In the genomic region with DNA sequence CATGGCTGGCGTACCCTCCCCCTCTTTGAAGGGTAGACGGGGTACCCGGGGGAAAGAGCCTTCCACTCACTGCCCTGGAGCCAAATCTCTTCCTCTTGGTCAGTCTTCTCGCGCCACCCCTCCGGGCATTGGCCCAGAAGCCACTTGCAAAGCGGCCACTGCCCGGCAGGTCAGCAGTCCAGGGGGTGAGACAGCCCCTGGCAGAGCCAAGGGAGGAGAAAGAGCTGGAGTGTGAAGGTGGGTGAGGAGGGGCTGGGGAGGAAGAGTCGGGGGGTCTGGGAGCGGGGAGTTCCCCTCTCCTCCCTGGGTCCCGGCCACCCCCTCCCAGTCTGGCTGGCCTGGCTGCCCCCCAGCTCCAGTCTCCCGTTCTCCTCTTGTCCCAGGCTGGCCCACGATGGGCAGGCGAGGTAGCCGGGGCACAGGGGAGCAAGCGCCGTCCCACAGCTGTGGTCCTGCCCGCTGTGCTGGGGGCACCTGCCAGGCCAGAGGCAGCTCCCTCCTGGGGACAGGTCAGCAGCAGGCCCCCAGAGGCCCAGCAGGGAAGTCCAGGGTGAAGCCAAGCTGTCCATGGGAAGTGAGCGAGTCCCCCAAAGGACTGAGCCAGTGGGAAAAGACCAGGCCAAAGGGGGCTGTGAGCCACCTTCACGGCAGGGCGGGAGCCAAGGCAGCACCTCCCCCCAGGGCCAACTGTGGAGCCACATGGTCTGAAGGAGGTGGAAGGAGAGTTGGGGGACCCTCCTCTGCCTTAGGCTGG, we compare ENCODE assay signal across 19 cellular contexts. TPM values are rescaled to one million over a fixed set of nuclear protein-coding genes. Genes with fewer than 3 reads are reported as not detected.
"Had no signal": no experiment of that assay in that cellular context is flagged by ENCODE, and none has a peak within 500 bp of the region (broad histone marks: within the 10 kb centered on the region; RNA-seq: fewer than 3 reads in every experiment).

No MANE protein-coding gene starts in this region.

- H3K36me3 ChIP-seq: colonic mucosa, esophagus squamous epithelium, gastroesophageal sphincter had no signal

- H3K9me3 ChIP-seq: colonic mucosa, esophagus squamous epithelium, gastroesophageal sphincter, psoas muscle had no signal

- H3K4me3 Mint-ChIP-seq: naive B cell, nephron had no signal

- H3K4me1 Mint-ChIP-seq: naive B cell, nephron had no signal

- H3K27me3 ChIP-seq: gastroesophageal sphincter had no signal

- H3K9ac ChIP-seq: parathyroid adenoma had no signal

- H3K27ac Mint-ChIP-seq: naive B cell had no signal

- DNase-seq: cerebellar nuclear complex; colonic mucosa; dermis blood vessel endothelial cell; esophagus squamous epithelium; foreskin fibroblast; mesendoderm; naive B cell; occipital lobe; retina; stimulated activated CD4-positive, alpha-beta T cell treated with anti-CD3 and anti-CD28 coated beads, Interleukin-12 subunit alpha, Interleukin-12 subunit beta, amount 100 ng/mL, for 4 hours; stimulated activated naive CD4-positive, alpha-beta T cell treated with Interleukin-2 at 50 U/mL for 16 hours; trophoblast cell had no signal

- H2AFZ ChIP-seq: parathyroid adenoma had no signal

- H3K4me3 ChIP-seq: colonic mucosa, esophagus squamous epithelium, gastroesophageal sphincter, psoas muscle, skin epidermis had no signal

- H3K4me1 ChIP-seq: colonic mucosa, esophagus squamous epithelium, gastroesophageal sphincter, parathyroid adenoma, psoas muscle had no signal

- ATAC-seq: gastroesophageal sphincter, psoas muscle, sciatic nerve had no signal

- H3K36me3 Mint-ChIP-seq: naive B cell had no signal

- H3K27ac ChIP-seq: colonic mucosa, esophagus squamous epithelium, gastroesophageal sphincter, parathyroid adenoma, psoas muscle, skin epidermis had no signal

- H3K79me2 ChIP-seq: parathyroid adenoma had no signal

RNA-seq across cellular contexts. Expression of a gene that starts 21.6 kb away (rescaled TPM):
- total RNA-seq: gastroesophageal sphincter, psoas muscle had no signal
- polyA plus RNA-seq: psoas muscle had no signal

RNA-seq across cellular contexts. Expression of a gene that starts 48.2 kb away (rescaled TPM):
- total RNA-seq: dermis blood vessel endothelial cell, lung microvascular endothelial cell had no signal
